Comparison of ENCODE assay signal across 8 cellular contexts in genomic region chr19:41363753-41364545, GRCh38. TPM values are rescaled to one million over a fixed set of nuclear protein-coding genes. Genes with fewer than 3 reads are reported as not detected.
DNase-seq lines count a peak whose midpoint lies in the region; ATAC-seq, FAIRE-seq and TF ChIP-seq lines count a peak whose summit lies in the region.

B9D2 (minus strand) TSS chr19:41364149; CDS start chr19:41363519, 630 bp downstream.

- H3K4me3 ChIP-seq in sigmoid colon = peak within 1 kb of the TSS; percentile 66 to 78 (median 69)

- no peaks in the 10 kb centered on the region for H3K36me3 ChIP-seq in sigmoid colon

- intact Hi-C loops in sigmoid colon (cut with DNase I) = no loop called here

- no peaks in the 10 kb centered on the region for H3K9me3 ChIP-seq in sigmoid colon

- peaks cover 10% of the 10 kb centered on the region for H3K36me3 Mint-ChIP-seq in brain

- peaks cover 37% of the 10 kb centered on the region for H3K4me1 Mint-ChIP-seq in brain

- H3K27ac ChIP-seq in 22Rv1 (peak within 1 kb of the TSS; percentile 89), sigmoid colon (peak within 1 kb of the TSS; percentile 95 to 98 (median 95))

- TF ChIP-seq POLR2A in sigmoid colon (IDR thresholded peaks at IDR 0.05) = peak in 1 of 2 donors; percentile 20

- TF ChIP-seq CTCF in 22Rv1 (IDR thresholded peaks at IDR 0.05) (no peak), brain (conservative IDR thresholded peaks at IDR 0.05) (no peak), sigmoid colon (IDR thresholded peaks at IDR 0.05) (no peak)

- FAIRE-seq in TTC549 (lab: Jason Lieb, UNC) = peak; percentile 80

- peaks cover 0 to 24% (median 15%) of the 10 kb centered on the region in 4 donors for H3K4me1 ChIP-seq in sigmoid colon

- WGBS in sigmoid colon, 2 donors = 1% methylated on average over 57 of the region's 57 CpGs

- DNase-seq in NCI-H2107 treated with DMSO at 0.1 percent for 48 hours (lab: John Stamatoyannopoulos, UW; ENCODE audit: unreplicated experiment) (peak; percentile 97), iPS DF 4.7 (ENCODE audit: extremely low read depth, low spot score) (peak; percentile 96), sigmoid colon (peak; percentile 99)

- peaks cover 6% of the 10 kb centered on the region for H3K27me3 Mint-ChIP-seq in brain

- ATAC-seq in GM18520 (IDR thresholded peaks at IDR 0.05; ENCODE audit: unreplicated experiment) = peak; percentile 78
- ATAC-seq in HG03064 (IDR thresholded peaks at IDR 0.05; ENCODE audit: low read depth, unreplicated experiment) = peak; percentile 70

- peaks cover 0 to 5% (median 0%) of the 10 kb centered on the region in 5 experiments for H3K9me3 Mint-ChIP-seq in brain

- no peaks in the 10 kb centered on the region for H3K27me3 ChIP-seq in sigmoid colon

- peak within 1 kb of the TSS; percentile 99 to 100 (median 100) for H3K27ac Mint-ChIP-seq in brain

- H3K4me3 Mint-ChIP-seq in brain = peak within 1 kb of the TSS; percentile 97 to 100 (median 99)

- TF ChIP-seq EP300 in sigmoid colon (IDR thresholded peaks at IDR 0.05) = peak in 1 of 4 donors; percentile 32

RNA-seq across cellular contexts. Expression of gene B9D2, which starts in this region (rescaled TPM):
- polyA plus RNA-seq in brain (ENCODE audit: insufficient read depth, low read depth, low replicate concordance) (11.8 TPM), sigmoid colon (10 to 100 TPM in 1 of 3 donors, 1 to 10 TPM in 2; 7.2 to 10.1 (median 8.4) TPM)
- 10 to 100 TPM in 3 of 4 donors, 1 to 10 TPM in 1; 7.5 to 14.5 (median 13.6) TPM for total RNA-seq in sigmoid colon

Comparison
In these comparisons a context has a peak if more than half of its experiments do, and no peak if none do; other contexts are left out.
1. Peak in every context shown above with its lines: DNase-seq, ATAC-seq, H3K4me3 ChIP-seq and H3K27ac ChIP-seq.